12 cellular contexts compared by ENCODE assay signal in genomic region chr12:98275131-98275475, GRCh38.
DNase-seq lines count a peak whose midpoint lies in the region; ATAC-seq lines count a peak whose summit lies in the region.
"Had no signal": no experiment of that assay in that cellular context is flagged by ENCODE, and none has a peak within 500 bp of the region (broad histone marks: within the 10 kb centered on the region; RNA-seq: fewer than 3 reads in every experiment).

No MANE protein-coding gene starts in this region.

- H3K27ac ChIP-seq in substantia nigra (ENCODE audit: low read depth, low read length, poor library complexity, severe bottlenecking) = no peak overlapping the region

- DNase-seq in Kasumi-1 (lab: John Stamatoyannopoulos, UW) (no peak), hypothalamus (lab: John Stamatoyannopoulos, UW) (no peak), substantia nigra (lab: John Stamatoyannopoulos, UW) (no peak)
- DNase-seq in activated CD8-positive, alpha-beta memory T cell treated with anti-CD3 and anti-CD28 coated beads for 24 hours = no peak
- DNase-seq: activated T-cell treated with anti-CD3 and anti-CD28 coated beads, Interleukin-2, amount 50 U/mL, for 24 hours; aorta; stimulated activated CD4-positive, alpha-beta T cell treated with anti-CD3 and anti-CD28 coated beads, Interleukin-2, amount 100 ng/mL, for 24 hours; stimulated activated naive CD4-positive, alpha-beta T cell had no signal

- ATAC-seq in GM18861 (IDR thresholded peaks at IDR 0.05; ENCODE audit: unreplicated experiment) (peak; percentile 27), GM21515 (IDR thresholded peaks at IDR 0.05; ENCODE audit: unreplicated experiment) (peak; percentile 53), HG02970 (IDR thresholded peaks at IDR 0.05; ENCODE audit: low FRiP score, unreplicated experiment) (peak; percentile 53), HG03558 (IDR thresholded peaks at IDR 0.05; ENCODE audit: extremely low read depth, unreplicated experiment) (peak; percentile 15)
